Comparison of ENCODE assay signal across 9 cellular contexts in genomic region chr4:82043809-82044137, GRCh38.
DNase-seq lines count a peak whose midpoint lies in the region; ATAC-seq, FAIRE-seq and TF ChIP-seq lines count a peak whose summit lies in the region.
"Had no signal": no experiment of that assay in that cellular context is flagged by ENCODE, and none has a peak within 500 bp of the region (broad histone marks: within the 10 kb centered on the region; RNA-seq: fewer than 3 reads in every experiment).

No MANE protein-coding gene starts in this region.

- no TSS peak for BruUV-seq in OCI-LY7 (replicated peaks; lab: Mats Ljungman, UMichigan)

- CTCF ChIA-PET in activated CD4-positive, alpha-beta T cell treated with anti-CD3 and anti-CD28 coated beads, Interleukin-2, amount 10 ng/mL, durations not matched to agents 7 days and 5 days (lab: Charles Lee) = no interaction called here
- CTCF ChIA-PET in OCI-LY7 (lab: Charles Lee; ENCODE audit: unreplicated experiment) = no interaction called here

- H3K9ac ChIP-seq in HUES6 (ENCODE audit: low read length) (no peak overlapping the region), astrocyte (ENCODE audit: low read length) (no peak overlapping the region)

- H3K4me1 Mint-ChIP-seq in astrocyte (ENCODE audit: low read depth, unreplicated experiment) = peaks cover 4% of the 10 kb centered on the region
- no peaks in the 10 kb centered on the region for H3K4me1 Mint-ChIP-seq in stimulated activated memory B cell treated with anti-CD40 and anti-IgM and Interleukin-4, amounts not matched to agents 10 μg/mL and 1 μg/mL and 100 μg/mL, for 72 hours
- H3K4me1 Mint-ChIP-seq in activated CD4-positive, alpha-beta T cell treated with anti-CD3 and anti-CD28 coated beads, Interleukin-2, amount 10 ng/mL, durations not matched to agents 7 days and 5 days = no peaks in the 10 kb centered on the region

- H3K4me1 ChIP-seq in HUES6 (ENCODE audit: control insufficient read depth, insufficient read depth, low read length) (peaks cover 13% of the 10 kb centered on the region), astrocyte (ENCODE audit: insufficient read depth, low read length) (no peaks in the 10 kb centered on the region), lower lobe of right lung (peaks cover 20% of the 10 kb centered on the region), OCI-LY7 (ENCODE audit: insufficient read depth, low read length, poor library complexity, severe bottlenecking) (no peaks in the 10 kb centered on the region)

- H3K27me3 Mint-ChIP-seq in astrocyte (ENCODE audit: low read depth, unreplicated experiment) = peaks cover 64% of the 10 kb centered on the region
- H3K27me3 Mint-ChIP-seq in stimulated activated memory B cell treated with anti-CD40 and anti-IgM and Interleukin-4, amounts not matched to agents 10 μg/mL and 1 μg/mL and 100 μg/mL, for 72 hours = peaks cover 68% of the 10 kb centered on the region
- peaks cover 37% of the 10 kb centered on the region for H3K27me3 Mint-ChIP-seq in activated CD4-positive, alpha-beta T cell treated with anti-CD3 and anti-CD28 coated beads, Interleukin-2, amount 10 ng/mL, durations not matched to agents 7 days and 5 days

- no peak overlapping the region for H3K27ac Mint-ChIP-seq in astrocyte (ENCODE audit: unreplicated experiment)
- H3K27ac Mint-ChIP-seq in stimulated activated memory B cell treated with anti-CD40 and anti-IgM and Interleukin-4, amounts not matched to agents 10 μg/mL and 1 μg/mL and 100 μg/mL, for 72 hours = no peak overlapping the region
- no peak overlapping the region for H3K27ac Mint-ChIP-seq in activated CD4-positive, alpha-beta T cell treated with anti-CD3 and anti-CD28 coated beads, Interleukin-2, amount 10 ng/mL, durations not matched to agents 7 days and 5 days

- DNase-seq in astrocyte (ENCODE audit: low read depth) (no peak), lower lobe of right lung (peak; percentile 42), MG63 (no peak), OCI-LY7 (ENCODE audit: low spot score) (no peak), NCI-H446 treated with DMSO at 0.1 percent for 48 hours (lab: John Stamatoyannopoulos, UW) (no peak)
- DNase-seq in activated CD4-positive, alpha-beta T cell treated with anti-CD3 and anti-CD28 coated beads, Interleukin-2, amount 10 ng/mL, durations not matched to agents 7 days and 5 days = no peak

- peak overlapping the region; percentile 82 for H3K4me2 ChIP-seq in astrocyte (ENCODE audit: low read length)
- no peak overlapping the region for H3K4me2 ChIP-seq in OCI-LY7 (ENCODE audit: low read length)

- H3K4me3 Mint-ChIP-seq in astrocyte (ENCODE audit: unreplicated experiment) = peak overlapping the region; percentile 80
- peak overlapping the region; percentile 18 for H3K4me3 Mint-ChIP-seq in stimulated activated memory B cell treated with anti-CD40 and anti-IgM and Interleukin-4, amounts not matched to agents 10 μg/mL and 1 μg/mL and 100 μg/mL, for 72 hours
- no peak overlapping the region for H3K4me3 Mint-ChIP-seq in activated CD4-positive, alpha-beta T cell treated with anti-CD3 and anti-CD28 coated beads, Interleukin-2, amount 10 ng/mL, durations not matched to agents 7 days and 5 days

- peaks cover 3% of the 10 kb centered on the region for H3K9me3 Mint-ChIP-seq in astrocyte (ENCODE audit: unreplicated experiment)
- no peaks in the 10 kb centered on the region for H3K9me3 Mint-ChIP-seq in stimulated activated memory B cell treated with anti-CD40 and anti-IgM and Interleukin-4, amounts not matched to agents 10 μg/mL and 1 μg/mL and 100 μg/mL, for 72 hours
- no peaks in the 10 kb centered on the region for H3K9me3 Mint-ChIP-seq in activated CD4-positive, alpha-beta T cell treated with anti-CD3 and anti-CD28 coated beads, Interleukin-2, amount 10 ng/mL, durations not matched to agents 7 days and 5 days

- H3K4me3 ChIP-seq in HUES6 (ENCODE audit: low read depth, low read length) = peak overlapping the region; percentile 92
- H3K4me3 ChIP-seq in astrocyte (ENCODE audit: insufficient read depth, low read depth, low read length) = no peak overlapping the region
- peak overlapping the region; percentile 54 for H3K4me3 ChIP-seq in lower lobe of right lung
- H3K4me3 ChIP-seq in MG63 = no peak overlapping the region
- H3K4me3 ChIP-seq in OCI-LY7 (ENCODE audit: low read depth, low read length, poor library complexity, severe bottlenecking) = no peak overlapping the region

- H3K36me3 ChIP-seq in HUES6 (ENCODE audit: control insufficient read depth, insufficient read depth, low read length) = no peaks in the 10 kb centered on the region
- no peaks in the 10 kb centered on the region for H3K36me3 ChIP-seq in astrocyte (ENCODE audit: insufficient read depth, low read length)
- H3K36me3 ChIP-seq in lower lobe of right lung = no peaks in the 10 kb centered on the region
- H3K36me3 ChIP-seq in MG63 = no peaks in the 10 kb centered on the region
- no peaks in the 10 kb centered on the region for H3K36me3 ChIP-seq in OCI-LY7 (ENCODE audit: insufficient read depth, low read length)
- H3K36me3 ChIP-seq: right lobe of liver had no signal

- H3K79me2 ChIP-seq in astrocyte (ENCODE audit: insufficient read depth, low read length) = no peaks in the 10 kb centered on the region
- no peaks in the 10 kb centered on the region for H3K79me2 ChIP-seq in OCI-LY7 (ENCODE audit: insufficient read depth, low read depth, low read length)

- FAIRE-seq in astrocyte (lab: Jason Lieb, UNC) = no peak

- POLR2A ChIA-PET in activated CD4-positive, alpha-beta T cell treated with anti-CD3 and anti-CD28 coated beads, Interleukin-2, amount 10 ng/mL, durations not matched to agents 7 days and 5 days (lab: Charles Lee) = no interaction called here
- POLR2A ChIA-PET in OCI-LY7 (lab: Charles Lee) = no interaction called here

- no peaks in the 10 kb centered on the region for H3K36me3 Mint-ChIP-seq in astrocyte (ENCODE audit: low read depth, unreplicated experiment)
- no peaks in the 10 kb centered on the region for H3K36me3 Mint-ChIP-seq in stimulated activated memory B cell treated with anti-CD40 and anti-IgM and Interleukin-4, amounts not matched to agents 10 μg/mL and 1 μg/mL and 100 μg/mL, for 72 hours
- H3K36me3 Mint-ChIP-seq in activated CD4-positive, alpha-beta T cell treated with anti-CD3 and anti-CD28 coated beads, Interleukin-2, amount 10 ng/mL, durations not matched to agents 7 days and 5 days (ENCODE audit: low read depth) = no peaks in the 10 kb centered on the region

- no peak for TF ChIP-seq CTCF in astrocyte (IDR thresholded peaks at IDR 0.05; ENCODE audit: insufficient read depth, low read depth, low read length)
- TF ChIP-seq CTCF in lower lobe of right lung (IDR thresholded peaks at IDR 0.05) = no peak
- TF ChIP-seq CTCF in OCI-LY7 (conservative IDR thresholded peaks at IDR 0.05; ENCODE audit: low read length) = no peak

- no peak for ATAC-seq in lower lobe of right lung
- no peak for ATAC-seq in stimulated activated memory B cell treated with anti-CD40 and anti-IgM and Interleukin-4, amounts not matched to agents 10 μg/mL and 1 μg/mL and 100 μg/mL, for 72 hours

- peaks cover 56% of the 10 kb centered on the region for H3K27me3 ChIP-seq in HUES6 (ENCODE audit: control insufficient read depth, insufficient read depth, low read length)
- H3K27me3 ChIP-seq in astrocyte (ENCODE audit: insufficient read depth, low read length) = peaks cover 26% of the 10 kb centered on the region
- peaks cover 35% of the 10 kb centered on the region for H3K27me3 ChIP-seq in lower lobe of right lung (ENCODE audit: low read depth)
- peaks cover 4% of the 10 kb centered on the region for H3K27me3 ChIP-seq in MG63
- H3K27me3 ChIP-seq: right lobe of liver had no signal

- no peaks in the 10 kb centered on the region for H3K9me3 ChIP-seq in HUES6 (ENCODE audit: control insufficient read depth, insufficient read depth, low read depth, low read length)
- H3K9me3 ChIP-seq in astrocyte (ENCODE audit: insufficient read depth, low read depth, low read length) = no peaks in the 10 kb centered on the region
- H3K9me3 ChIP-seq in lower lobe of right lung = no peaks in the 10 kb centered on the region
- no peaks in the 10 kb centered on the region for H3K9me3 ChIP-seq in MG63
- H3K9me3 ChIP-seq in OCI-LY7 (ENCODE audit: low read length) = no peaks in the 10 kb centered on the region
- H3K9me3 ChIP-seq: right lobe of liver had no signal

- H3K9me2 ChIP-seq in OCI-LY7 (ENCODE audit: insufficient read depth, low read length) = no peaks in the 10 kb centered on the region

- H4K20me1 ChIP-seq in astrocyte (ENCODE audit: insufficient read depth, low read length) (no peaks in the 10 kb centered on the region), OCI-LY7 (ENCODE audit: insufficient read depth, low read length) (no peaks in the 10 kb centered on the region)

- no peak overlapping the region for H3K27ac ChIP-seq in HUES6 (ENCODE audit: low read depth, low read length)
- no peak overlapping the region for H3K27ac ChIP-seq in astrocyte (ENCODE audit: low read depth, low read length)
- H3K27ac ChIP-seq in lower lobe of right lung = no peak overlapping the region
- H3K27ac ChIP-seq in OCI-LY7 (ENCODE audit: low read depth, low read length, poor library complexity, severe bottlenecking) = no peak overlapping the region
- H3K27ac ChIP-seq: right lobe of liver had no signal

- H2AFZ ChIP-seq in astrocyte (ENCODE audit: low read depth, low read length) = no peak overlapping the region
- no peak overlapping the region for H2AFZ ChIP-seq in OCI-LY7 (ENCODE audit: low read length)

- intact Hi-C loops in lower lobe of right lung (cut with DNase I) = no loop called here
- intact Hi-C loops in OCI-LY7 (cut with micrococcal nuclease; ENCODE audit: unreplicated experiment) = no loop called here

Comparison
In these comparisons a context has a peak if more than half of its experiments do, and no peak if none do; other contexts are left out.
1. H3K4me3 ChIP-seq: peak in HUES6 (single experiment) and lower lobe of right lung (single experiment); none in astrocyte (single experiment), MG63 (single experiment) and OCI-LY7 (single experiment).